In genomic region chr1:58515794-58516401, GRCh38 we compare ENCODE assay signal across 8 cellular contexts. TPM values are rescaled to one million over a fixed set of nuclear protein-coding genes. Genes with fewer than 3 reads are reported as not detected.
DNase-seq lines count a peak whose midpoint lies in the region; ATAC-seq, FAIRE-seq and TF ChIP-seq lines count a peak whose summit lies in the region.

No MANE protein-coding gene starts in this region.

- no peaks in the 10 kb centered on the region for H4K20me1 ChIP-seq in Loucy (ENCODE audit: insufficient read depth, low read length, poor library complexity, severe bottlenecking)

- H3K27ac Mint-ChIP-seq in MCF 10A (ENCODE audit: low read depth, unreplicated experiment) = no peak overlapping the region
- H3K27ac Mint-ChIP-seq in immature natural killer cell = peak overlapping the region in 5 of 6 donors; percentile 5 to 85 (median 34)

- intact Hi-C loops in MCF 10A (cut with micrococcal nuclease) = loop anchor here (1.0 to 10.0 kb wide), 7 partner anchors 30 to 1429 kb away; partner anchors contain the start of genes FGGY and OMA1

- no TSS peak for BruUV-seq in MCF 10A (replicated peaks; lab: Mats Ljungman, UMichigan)

- H3K9me3 ChIP-seq in Loucy (ENCODE audit: insufficient read depth, low read depth, low read length) = 0 out of 2 replicates have a peak, but pooled peaks cover 3% of the 10 kb centered on the region

- no peaks in the 10 kb centered on the region for H3K27me3 Mint-ChIP-seq in MCF 10A (ENCODE audit: insufficient read depth, unreplicated experiment)
- H3K27me3 Mint-ChIP-seq in immature natural killer cell (ENCODE audit: low read depth in 3 of 3) = peaks cover 0 to 1% (median 0%) of the 10 kb centered on the region in 3 donors

- H3K4me2 ChIP-seq in Loucy (ENCODE audit: low read depth, low read length, poor library complexity, severe bottlenecking) = no peak overlapping the region

- H3K27me3 ChIP-seq in Loucy (ENCODE audit: insufficient read depth, low read length, poor library complexity, severe bottlenecking) = no peaks in the 10 kb centered on the region

- peak overlapping the region; percentile 6; the same call in 1 of the 2 replicates for H2AFZ ChIP-seq in Loucy (ENCODE audit: low read length)

- H3K4me3 Mint-ChIP-seq in MCF 10A (ENCODE audit: unreplicated experiment) (no peak overlapping the region), immature natural killer cell (no peak overlapping the region)

- DNase-seq in stimulated activated CD8-positive, alpha-beta memory T cell treated with anti-CD3 and anti-CD28 coated beads, Interleukin-15, amount 100 ng/mL, for 1 hour (ENCODE audit: low read depth) = peak; percentile 1
- DNase-seq in stimulated activated CD8-positive, alpha-beta memory T cell treated with anti-CD3 and anti-CD28 coated beads, Interleukin-4, amount 100 ng/mL, for 48 hours = no peak
- DNase-seq in RCC 7860 (ENCODE audit: low spot score) (peak; percentile 52), MCF 10A (ENCODE audit: unreplicated experiment) (peak; percentile 79), immature natural killer cell (peak; percentile 51 to 62 (median 53))
- peak; percentile 2 for DNase-seq in stimulated activated CD4-positive, alpha-beta T cell treated with anti-CD3 and anti-CD28 coated beads, Interleukin-4, amount 100 ng/mL, for 1 hour

- TF ChIP-seq CTCF in Loucy (conservative IDR thresholded peaks at IDR 0.05; ENCODE audit: low read length) (peak; percentile 86), MCF 10A (IDR thresholded peaks at IDR 0.05; ENCODE audit: unreplicated experiment) (peak; percentile 60)

- no peaks in the 10 kb centered on the region for H3K36me3 ChIP-seq in Loucy (ENCODE audit: insufficient read depth, low read length)

- CTCF ChIA-PET in MCF 10A (lab: Yijun Ruan, JAX) = interaction anchor here (0.5 to 9.9 kb wide), 47 partner anchors 9 to 1685 kb away, joined by 3 to 185 read pairs (median 4); partner anchors contain the start of genes MYSM1 and OMA1

- no peak for ATAC-seq in HG02973 (IDR thresholded peaks at IDR 0.05; ENCODE audit: unreplicated experiment)

- no peak overlapping the region for H3K4me3 ChIP-seq in Loucy (ENCODE audit: low read length, poor library complexity, severe bottlenecking)

- no peaks in the 10 kb centered on the region for H3K9me2 ChIP-seq in Loucy (replicated peaks; ENCODE audit: low read depth, low read length)

- no peak overlapping the region for H3K9ac ChIP-seq in Loucy (ENCODE audit: low read depth, low read length, poor library complexity, severe bottlenecking)

- POLR2A ChIA-PET in MCF 10A (lab: Yijun Ruan, JAX) = interaction anchor here (0.6 to 3.6 kb wide), 9 partner anchors 27 to 143 kb away, joined by 3 to 21 read pairs (median 9); partner anchors contain the start of gene OMA1

- no peaks in the 10 kb centered on the region for H3F3A ChIP-seq in Loucy (ENCODE audit: low read depth)

- H3K36me3 Mint-ChIP-seq in MCF 10A (ENCODE audit: insufficient read depth, unreplicated experiment) = peaks cover 9% of the 10 kb centered on the region
- H3K36me3 Mint-ChIP-seq in immature natural killer cell = peaks cover 14 to 35% (median 27%) of the 10 kb centered on the region in 3 donors

- H3K4me1 Mint-ChIP-seq in MCF 10A (ENCODE audit: insufficient read depth, unreplicated experiment) = no peaks in the 10 kb centered on the region
- H3K4me1 Mint-ChIP-seq in immature natural killer cell = peaks cover 2 to 5% of the 10 kb centered on the region in 2 donors

- H3K79me2 ChIP-seq in Loucy (ENCODE audit: insufficient read depth, low read length) = no peaks in the 10 kb centered on the region

- FAIRE-seq in RCC 7860 (lab: Jason Lieb, UNC) = peak; percentile 77

- H3K4me1 ChIP-seq in Loucy (ENCODE audit: insufficient read depth, low read length, poor library complexity, severe bottlenecking) = no peaks in the 10 kb centered on the region

- H3K9me3 Mint-ChIP-seq in MCF 10A (ENCODE audit: unreplicated experiment) = no peaks in the 10 kb centered on the region
- no peaks in the 10 kb centered on the region for H3K9me3 Mint-ChIP-seq in immature natural killer cell

RNA-seq across cellular contexts. Expression of gene OMA1, which starts 30.6 kb away (rescaled TPM):
- 15.7 and 17.9 TPM in 2 replicates for total RNA-seq in MCF 10A (2022)
- polyA plus RNA-seq in immature natural killer cell = 10 to 100 TPM; 13.7 to 22.3 (median 17.7) TPM
